Comparison of ENCODE assay signal across 8 cellular contexts in genomic region chr15:64703632-64703959, GRCh38.
DNase-seq lines count a peak whose midpoint lies in the region; ATAC-seq and TF ChIP-seq lines count a peak whose summit lies in the region.

No MANE protein-coding gene starts in this region.

- 54% methylated on average over 7 of the region's 7 CpGs for WGBS in hepatocyte (ENCODE audit: low lambda C conversion rate, missing lambda C conversion rate)
- 63 to 81% (median 73%) methylated on average over 7 of the region's 7 CpGs for WGBS in spleen, 5 donors

- H3K27ac Mint-ChIP-seq in activated naive CD4-positive, alpha-beta T cell treated with anti-CD3 and anti-CD28 coated beads for 36 hours: peak overlapping the region; percentile 81

- peaks cover 45% of the 10 kb centered on the region for H3K4me1 Mint-ChIP-seq in activated naive CD4-positive, alpha-beta T cell treated with anti-CD3 and anti-CD28 coated beads for 36 hours (ENCODE audit: low read depth)

- CTCF ChIA-PET in activated naive CD4-positive, alpha-beta T cell treated with anti-CD3 and anti-CD28 coated beads for 36 hours (lab: Charles Lee): interaction anchor here (1.2 kb wide), 1 partner anchor 17 kb away, joined by 4 read pairs; no protein-coding TSS in a partner anchor

- DNase-seq in activated naive CD4-positive, alpha-beta T cell treated with anti-CD3 and anti-CD28 coated beads for 36 hours: no peak
- DNase-seq in activated naive CD4-positive, alpha-beta T cell treated with Interleukin-2 at 50 U/mL for 16 hours: no peak
- no peak for DNase-seq in WERI-Rb-1
- no peak for DNase-seq in hepatocyte (ENCODE audit: low spot score)
- peak; percentile 41 for DNase-seq in spleen
- no peak for DNase-seq in NCI-H1417 (lab: John Stamatoyannopoulos, UW)
- no peak for DNase-seq in NCI-H1436 (lab: John Stamatoyannopoulos, UW)

- no peaks in the 10 kb centered on the region for H3K36me3 Mint-ChIP-seq in activated naive CD4-positive, alpha-beta T cell treated with anti-CD3 and anti-CD28 coated beads for 36 hours (ENCODE audit: low read depth)

- no peak for TF ChIP-seq POLR2A in spleen (IDR thresholded peaks at IDR 0.05)

- H3K4me1 ChIP-seq in hepatocyte (ENCODE audit: insufficient read depth) (peaks cover 42% of the 10 kb centered on the region), spleen (peaks cover 26 to 51% (median 49%) of the 10 kb centered on the region in 6 donors)

- peaks cover 43% of the 10 kb centered on the region for H3K79me2 ChIP-seq in hepatocyte

- H3K27me3 ChIP-seq in WERI-Rb-1 (ENCODE audit: insufficient read depth, low read depth, severe bottlenecking) (no peaks in the 10 kb centered on the region), hepatocyte (no peaks in the 10 kb centered on the region), spleen (replicated peaks in 1 of 7) (no peaks in the 10 kb centered on the region)

- H3K36me3 ChIP-seq in WERI-Rb-1 (peaks cover 9% of the 10 kb centered on the region), hepatocyte (replicated peaks; ENCODE audit: insufficient read depth, low read depth) (no peaks in the 10 kb centered on the region), spleen (peaks cover 0 to 13% (median 0%) of the 10 kb centered on the region in 6 donors)

- H3K9me2 ChIP-seq in hepatocyte (replicated peaks; ENCODE audit: insufficient read depth): no peaks in the 10 kb centered on the region

- no peak for ATAC-seq in GM18511 (IDR thresholded peaks at IDR 0.05; ENCODE audit: unreplicated experiment)

- intact Hi-C loops in activated naive CD4-positive, alpha-beta T cell treated with anti-CD3 and anti-CD28 coated beads for 36 hours (cut with micrococcal nuclease): loop anchor here (1.0 kb wide), 1 partner anchor 540 kb away; the partner anchor contains the start of gene PPIB
- intact Hi-C loops in spleen (cut with DNase I; ENCODE audit: low total_unique reads): no loop called here

- TF ChIP-seq CTCF in WERI-Rb-1 (IDR thresholded peaks at IDR 0.05; ENCODE audit: low read depth, low read length) (no peak), hepatocyte (IDR thresholded peaks at IDR 0.05; ENCODE audit: poor library complexity) (no peak), spleen (IDR thresholded peaks at IDR 0.05 in 8 of 11, conservative IDR thresholded peaks at IDR 0.05 in 3 of 11) (no peak)

- H3K27ac ChIP-seq in WERI-Rb-1: peak overlapping the region; percentile 92
- H3K27ac ChIP-seq in hepatocyte: peak overlapping the region; percentile 88
- H3K27ac ChIP-seq in spleen: peak overlapping the region; percentile 36 to 95 (median 92)

- H4K20me1 ChIP-seq in hepatocyte (ENCODE audit: insufficient read depth, poor library complexity, severe bottlenecking): peaks cover under 1% of the 10 kb centered on the region

- peak overlapping the region; percentile 84 for H3K4me3 Mint-ChIP-seq in activated naive CD4-positive, alpha-beta T cell treated with anti-CD3 and anti-CD28 coated beads for 36 hours

- H3K4me3 ChIP-seq in WERI-Rb-1 (ENCODE audit: low read depth, low read length): peak overlapping the region; percentile 53
- no peak overlapping the region for H3K4me3 ChIP-seq in hepatocyte
- H3K4me3 ChIP-seq in spleen: peak overlapping the region; percentile 62 to 93 (median 74)

- peak overlapping the region; percentile 85 for H3K4me2 ChIP-seq in hepatocyte

- H3K9me3 ChIP-seq in WERI-Rb-1 (ENCODE audit: severe bottlenecking) (no peaks in the 10 kb centered on the region), hepatocyte (ENCODE audit: low read depth) (no peaks in the 10 kb centered on the region), spleen (no peaks in the 10 kb centered on the region)

- no peaks in the 10 kb centered on the region for H3K27me3 Mint-ChIP-seq in activated naive CD4-positive, alpha-beta T cell treated with anti-CD3 and anti-CD28 coated beads for 36 hours (ENCODE audit: low read depth)

- peak overlapping the region; percentile 98 for H2AFZ ChIP-seq in hepatocyte

- no peaks in the 10 kb centered on the region for H3K9me3 Mint-ChIP-seq in activated naive CD4-positive, alpha-beta T cell treated with anti-CD3 and anti-CD28 coated beads for 36 hours
